ENCODE assay signal across 24 cellular contexts in the genomic region with DNA sequence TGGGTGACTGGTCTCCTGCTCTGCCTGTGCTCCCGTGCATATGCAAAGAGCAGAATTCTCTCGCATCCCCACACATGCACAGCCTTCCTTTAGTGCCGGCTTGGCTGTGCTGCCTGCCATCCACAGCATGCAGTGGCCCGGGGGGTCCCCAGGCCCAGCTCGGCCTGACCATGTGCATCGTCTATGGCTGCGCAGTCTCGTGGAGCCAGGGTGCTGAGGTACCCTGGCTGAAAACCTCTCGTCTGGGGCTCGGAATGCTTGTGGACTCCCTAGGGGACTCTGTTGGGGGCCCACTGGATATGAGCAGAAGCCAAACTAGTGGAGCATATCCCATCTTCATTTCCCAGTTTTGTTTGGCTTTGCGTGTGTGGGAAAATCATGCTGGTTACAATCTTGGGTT.
DNase-seq lines count a peak whose midpoint lies in the region; ATAC-seq and TF ChIP-seq lines count a peak whose summit lies in the region.
"Had no signal": no experiment of that assay in that cellular context is flagged by ENCODE, and none has a peak within 500 bp of the region (broad histone marks: within the 10 kb centered on the region; RNA-seq: fewer than 3 reads in every experiment).

No MANE protein-coding gene starts in this region.

- no peaks in the 10 kb centered on the region for H3K4me1 Mint-ChIP-seq in CD14-positive monocyte
- H3K4me1 Mint-ChIP-seq: activated CD4-positive, alpha-beta T cell treated with anti-CD3 and anti-CD28 coated beads, Interleukin-2, amount 10 ng/mL, durations not matched to agents 24 days and 14 days had no signal

- BruUV-seq in A673 (replicated peaks; lab: Mats Ljungman, UMichigan), result no TSS peak

- no peak overlapping the region for H3K4me3 Mint-ChIP-seq in CD14-positive monocyte
- H3K4me3 Mint-ChIP-seq: activated CD4-positive, alpha-beta T cell treated with anti-CD3 and anti-CD28 coated beads, Interleukin-2, amount 10 ng/mL, durations not matched to agents 24 days and 14 days; activated naive CD8-positive, alpha-beta T cell; CD4-positive, alpha-beta T cell had no signal

- intact Hi-C loops in CD14-positive monocyte (cut with micrococcal nuclease) (no loop called here), lower lobe of right lung (cut with DNase I) (no loop called here), sciatic nerve (cut with DNase I) (no loop called here), A673 (cut with micrococcal nuclease; ENCODE audit: unreplicated experiment) (no loop called here)

- WGBS in hepatocyte (ENCODE audit: low lambda C conversion rate, missing lambda C conversion rate), result 91% methylated on average over 11 of the region's 11 CpGs

- ATAC-seq in lower lobe of right lung (no peak), sciatic nerve (peak; percentile 45), HG03045 (IDR thresholded peaks at IDR 0.05; ENCODE audit: unreplicated experiment) (no peak), GM18858 (IDR thresholded peaks at IDR 0.05; ENCODE audit: unreplicated experiment) (no peak)
- ATAC-seq: body of pancreas, gastroesophageal sphincter had no signal

- H3K36me3 ChIP-seq in adipocyte (ENCODE audit: control insufficient read depth, insufficient read depth, low read length, severe bottlenecking) (no peaks in the 10 kb centered on the region), lower lobe of right lung (no peaks in the 10 kb centered on the region), A673 (ENCODE audit: insufficient read depth, low read length, poor library complexity, severe bottlenecking) (no peaks in the 10 kb centered on the region), hepatocyte (replicated peaks; ENCODE audit: insufficient read depth, low read depth) (no peaks in the 10 kb centered on the region)
- H3K36me3 ChIP-seq: gastroesophageal sphincter, neutrophil, vagina had no signal

- H3K27ac ChIP-seq in lower lobe of right lung (no peak overlapping the region), A673 (ENCODE audit: low read depth, low read length, poor library complexity, severe bottlenecking) (no peak overlapping the region), hepatocyte (no peak overlapping the region)
- H3K27ac ChIP-seq: body of pancreas, gastroesophageal sphincter, neutrophil, VCaP had no signal

- no peak overlapping the region for H3K4me2 ChIP-seq in hepatocyte
- H3K4me2 ChIP-seq: SK-N-SH, smooth muscle cell had no signal

- H3K4me3 ChIP-seq in adipocyte (ENCODE audit: low read length), result no peak overlapping the region
- no peak overlapping the region for H3K4me3 ChIP-seq in lower lobe of right lung
- no peak overlapping the region for H3K4me3 ChIP-seq in A673 (ENCODE audit: low read depth, low read length, poor library complexity, severe bottlenecking)
- no peak overlapping the region for H3K4me3 ChIP-seq in hepatocyte
- H3K4me3 ChIP-seq: body of pancreas, gastroesophageal sphincter, smooth muscle cell, vagina had no signal

- H3K4me1 ChIP-seq in adipocyte (ENCODE audit: control insufficient read depth, insufficient read depth, low read length), result peaks cover 32% of the 10 kb centered on the region
- no peaks in the 10 kb centered on the region for H3K4me1 ChIP-seq in lower lobe of right lung
- H3K4me1 ChIP-seq in A673 (ENCODE audit: insufficient read depth, low read length, poor library complexity, severe bottlenecking), result no peaks in the 10 kb centered on the region
- H3K4me1 ChIP-seq in hepatocyte (ENCODE audit: insufficient read depth), result peaks cover 9% of the 10 kb centered on the region
- H3K4me1 ChIP-seq: body of pancreas, gastroesophageal sphincter had no signal

- H2AFZ ChIP-seq in hepatocyte, result no peak overlapping the region

- no peak overlapping the region for H3K27ac Mint-ChIP-seq in CD14-positive monocyte
- H3K27ac Mint-ChIP-seq: activated CD4-positive, alpha-beta T cell treated with anti-CD3 and anti-CD28 coated beads, Interleukin-2, amount 10 ng/mL, durations not matched to agents 24 days and 14 days; activated naive CD8-positive, alpha-beta T cell; CD4-positive, alpha-beta T cell had no signal

- TF ChIP-seq CTCF in CD14-positive monocyte (IDR thresholded peaks at IDR 0.05) (no peak), lower lobe of right lung (IDR thresholded peaks at IDR 0.05) (no peak), A673 (conservative IDR thresholded peaks at IDR 0.05; ENCODE audit: low read depth, low read length) (no peak), hepatocyte (IDR thresholded peaks at IDR 0.05; ENCODE audit: poor library complexity) (no peak)

- no peaks in the 10 kb centered on the region for H3K27me3 ChIP-seq in adipocyte (replicated peaks; ENCODE audit: control insufficient read depth, insufficient read depth, low read length)
- no peaks in the 10 kb centered on the region for H3K27me3 ChIP-seq in lower lobe of right lung (ENCODE audit: low read depth)
- H3K27me3 ChIP-seq in A673 (replicated peaks; ENCODE audit: insufficient read depth, low read depth, low read length, poor library complexity), result no peaks in the 10 kb centered on the region
- H3K27me3 ChIP-seq in hepatocyte, result no peaks in the 10 kb centered on the region
- H3K27me3 ChIP-seq: body of pancreas, gastroesophageal sphincter, neutrophil, vagina had no signal

- peaks cover 0 to 3% (median 2%) of the 10 kb centered on the region in 3 donors for H3K27me3 Mint-ChIP-seq in CD14-positive monocyte (ENCODE audit: low read depth in 3 of 3)
- H3K27me3 Mint-ChIP-seq: activated CD4-positive, alpha-beta T cell treated with anti-CD3 and anti-CD28 coated beads, Interleukin-2, amount 10 ng/mL, durations not matched to agents 24 days and 14 days; activated naive CD8-positive, alpha-beta T cell; CD4-positive, alpha-beta T cell had no signal

- H3K9me3 Mint-ChIP-seq in CD14-positive monocyte, result peaks cover 0 to 3% (median under 1%) of the 10 kb centered on the region in 7 donors
- H3K9me3 Mint-ChIP-seq: activated CD4-positive, alpha-beta T cell treated with anti-CD3 and anti-CD28 coated beads, Interleukin-2, amount 10 ng/mL, durations not matched to agents 24 days and 14 days; CD4-positive, alpha-beta T cell had no signal

- CTCF ChIA-PET in A673 (lab: Charles Lee), result no interaction called here

- POLR2A ChIA-PET in A673 (lab: Charles Lee; ENCODE audit: low non-redundant PET), result no interaction called here

- H3K36me3 Mint-ChIP-seq in CD14-positive monocyte, result no peaks in the 10 kb centered on the region
- H3K36me3 Mint-ChIP-seq: activated naive CD8-positive, alpha-beta T cell had no signal

- H3K9me2 ChIP-seq in hepatocyte (replicated peaks; ENCODE audit: insufficient read depth), result no peaks in the 10 kb centered on the region
- H3K9me2 ChIP-seq: SK-N-SH had no signal

- no peaks in the 10 kb centered on the region for H3K79me2 ChIP-seq in hepatocyte

- DNase-seq in CD14-positive monocyte (ENCODE audit: low spot score), result peak; percentile 41
- DNase-seq in adipocyte (ENCODE audit: low read depth), result no peak
- peak; percentile 21 for DNase-seq in lower lobe of right lung
- peak; percentile 47 for DNase-seq in sciatic nerve (ENCODE audit: low spot score)
- no peak for DNase-seq in A673 (ENCODE audit: low spot score)
- no peak for DNase-seq in hepatocyte (ENCODE audit: low spot score)
- DNase-seq: activated CD4-positive, alpha-beta T cell treated with anti-CD3 and anti-CD28 coated beads, Interleukin-2, amount 10 ng/mL, durations not matched to agents 24 days and 14 days; CD4-positive, alpha-beta T cell; effector memory CD4-positive, alpha-beta T cell; hypothalamus; NCI-H2029 treated with DMSO at 0.1 percent for 48 hours; NCI-H774; RPMI8226; SK-N-SH; T-helper 2 cell had no signal

- peak overlapping the region; percentile 57 for H3K9ac ChIP-seq in adipocyte (ENCODE audit: low read length)
- H3K9ac ChIP-seq: SK-N-SH had no signal

- no peaks in the 10 kb centered on the region for H4K20me1 ChIP-seq in hepatocyte (ENCODE audit: insufficient read depth, poor library complexity, severe bottlenecking)

- no peaks in the 10 kb centered on the region for H3K9me3 ChIP-seq in adipocyte (ENCODE audit: control insufficient read depth, low read length)
- H3K9me3 ChIP-seq in lower lobe of right lung, result no peaks in the 10 kb centered on the region
- H3K9me3 ChIP-seq in A673 (ENCODE audit: low read depth, low read length, poor library complexity, severe bottlenecking), result no peaks in the 10 kb centered on the region
- no peaks in the 10 kb centered on the region for H3K9me3 ChIP-seq in hepatocyte (ENCODE audit: low read depth)
- H3K9me3 ChIP-seq: body of pancreas, gastroesophageal sphincter, neutrophil, SK-N-SH, vagina had no signal

Comparison
In these comparisons a context has a peak if more than half of its experiments do, and no peak if none do; other contexts are left out.
1. DNase-seq: peak in CD14-positive monocyte (single experiment), lower lobe of right lung (single experiment) and sciatic nerve (single experiment); none in adipocyte (single experiment), A673 (single experiment) and hepatocyte (single experiment).